Comparison of ENCODE assay signal across 9 cellular contexts in genomic region chr1:233518344-233518743, GRCh38.
DNase-seq lines count a peak whose midpoint lies in the region; ATAC-seq and TF ChIP-seq lines count a peak whose summit lies in the region.
"Had no signal": no experiment of that assay in that cellular context is flagged by ENCODE, and none has a peak within 500 bp of the region (broad histone marks: within the 10 kb centered on the region; RNA-seq: fewer than 3 reads in every experiment).

No MANE protein-coding gene starts in this region.

- H3K27ac ChIP-seq in heart right ventricle (no peak overlapping the region), right cardiac atrium (ENCODE audit: low read length) (no peak overlapping the region)

- intact Hi-C loops in heart right ventricle (cut with DNase I) (loop anchor here in 7 of 10 donors (1.0 to 10.0 kb wide), 3 partner anchors 273 to 276 kb away; no protein-coding TSS in a partner anchor), right cardiac atrium (cut with DNase I) (no loop called here)

- H3K27me3 ChIP-seq in heart right ventricle (peaks cover 0 to 3% (median 0%) of the 10 kb centered on the region in 7 donors), right cardiac atrium (ENCODE audit: control insufficient read depth, insufficient read depth) (no peaks in the 10 kb centered on the region)

- H3K36me3 ChIP-seq in heart right ventricle = no peaks in the 10 kb centered on the region

- H3K4me3 ChIP-seq in heart right ventricle (no peak overlapping the region), right cardiac atrium (ENCODE audit: low read length) (no peak overlapping the region)

- TF ChIP-seq CTCF in heart right ventricle (IDR thresholded peaks at IDR 0.05) = peak; percentile 12 to 59 (median 50)

- ATAC-seq in heart right ventricle (no peak), right cardiac atrium (no peak), HG03354 (IDR thresholded peaks at IDR 0.05; ENCODE audit: poor library complexity, severe bottlenecking, unreplicated experiment) (no peak)
- ATAC-seq: activated naive CD4-positive, alpha-beta T cell treated with anti-CD3 and anti-CD28 coated beads, Interleukin-2, amount 50 U/mL, for 72 hours had no signal

- DNase-seq in heart right ventricle (no peak), right cardiac atrium (no peak), NCI-H1694 treated with DMSO at 0.1 percent for 48 hours (lab: John Stamatoyannopoulos, UW) (peak; percentile 22), astrocyte of the hippocampus (ENCODE audit: low read depth, low spot score) (peak; percentile 17), midbrain (lab: John Stamatoyannopoulos, UW) (peak; percentile 48), NCI-H187 treated with DMSO at 0.1 percent for 48 hours (lab: John Stamatoyannopoulos, UW) (no peak), cerebellar nuclear complex (lab: John Stamatoyannopoulos, UW) (no peak)

- H3K4me1 ChIP-seq in heart right ventricle (no peaks in the 10 kb centered on the region), right cardiac atrium (ENCODE audit: control insufficient read depth, insufficient read depth, low read length) (no peaks in the 10 kb centered on the region)

- H3K9me3 ChIP-seq in heart right ventricle = no peaks in the 10 kb centered on the region
- no peaks in the 10 kb centered on the region for H3K9me3 ChIP-seq in right cardiac atrium (ENCODE audit: control insufficient read depth, low read length)

- 57 to 64% methylated on average over 3 of the region's 3 CpGs for WGBS in heart right ventricle, 2 donors
- 62% methylated on average over 3 of the region's 3 CpGs for WGBS in right cardiac atrium

Comparison
In these comparisons a context has a peak if more than half of its experiments do, and no peak if none do; other contexts are left out.
1. intact Hi-C loops: an anchor here in heart right ventricle (1.0 to 10.0 kb wide); none called in right cardiac atrium.
2. DNase-seq: peak in NCI-H1694 treated with DMSO at 0.1 percent for 48 hours (single experiment), astrocyte of the hippocampus (single experiment) and midbrain (single experiment); none in heart right ventricle (0 of 2), right cardiac atrium (0 of 3), NCI-H187 treated with DMSO at 0.1 percent for 48 hours (single experiment) and cerebellar nuclear complex (0 of 2).